In genomic region chr7:134645478-134645877, GRCh38 we compare ENCODE assay signal across 10 cellular contexts. TPM values are rescaled to one million over a fixed set of nuclear protein-coding genes. Genes with fewer than 3 reads are reported as not detected.
A peak's percentile ranks its signal among the peaks of the same experiment; 100 is the strongest.
DNase-seq lines count a peak whose midpoint lies in the region; ATAC-seq and TF ChIP-seq lines count a peak whose summit lies in the region.
"Had no signal": no experiment of that assay in that cellular context is flagged by ENCODE, and none has a peak within 500 bp of the region (broad histone marks: within the 10 kb centered on the region; RNA-seq: fewer than 3 reads in every experiment).

No MANE protein-coding gene starts in this region.

- H3K27me3 ChIP-seq in DOHH2 (ENCODE audit: control insufficient read depth, low read length): no peaks in the 10 kb centered on the region
- H3K27me3 ChIP-seq in SJCRH30: 0 out of 2 replicates have a peak, but pooled peaks cover 4% of the 10 kb centered on the region
- no peaks in the 10 kb centered on the region for H3K27me3 ChIP-seq in gastrocnemius medialis

- DNase-seq in SJCRH30: peak; percentile 28 to 42
- DNase-seq in foreskin fibroblast: no peak
- no peak for DNase-seq in gastrocnemius medialis
- DNase-seq in G401 (ENCODE audit: low spot score): no peak
- no peak for DNase-seq in NCI-H1436 (lab: John Stamatoyannopoulos, UW)
- no peak for DNase-seq in activated effector memory CD4-positive, alpha-beta T cell treated with Interleukin-2 at 50 U/mL for 16 hours
- DNase-seq: activated CD8-positive, alpha-beta memory T cell treated with anti-CD3 and anti-CD28 coated beads, Interleukin-2, amount 10 ng/mL, durations not matched to agents 7 days and 5 days; posterior cingulate gyrus had no signal

- H3K9me3 ChIP-seq in DOHH2 (ENCODE audit: control insufficient read depth, insufficient read depth, low read length) (no peaks in the 10 kb centered on the region), SJCRH30 (replicated peaks) (no peaks in the 10 kb centered on the region), gastrocnemius medialis (no peaks in the 10 kb centered on the region)

- ATAC-seq in gastrocnemius medialis: no peak
- ATAC-seq in GM18907 (IDR thresholded peaks at IDR 0.05; ENCODE audit: unreplicated experiment): no peak
- ATAC-seq: activated CD8-positive, alpha-beta memory T cell treated with anti-CD3 and anti-CD28 coated beads, Interleukin-2, amount 10 ng/mL, durations not matched to agents 7 days and 5 days had no signal

- peak overlapping the region; percentile 82 for H3K4me2 ChIP-seq in DOHH2 (ENCODE audit: low read length)

- TF ChIP-seq POLR2A in gastrocnemius medialis (IDR thresholded peaks at IDR 0.05): no peak

- TF ChIP-seq CTCF in DOHH2 (IDR thresholded peaks at IDR 0.05; ENCODE audit: low read depth, low read length, poor library complexity, severe bottlenecking) (no peak), foreskin fibroblast (IDR thresholded peaks at IDR 0.05; ENCODE audit: low read depth, low read length) (no peak), gastrocnemius medialis (IDR thresholded peaks at IDR 0.05 in 4 of 5, conservative IDR thresholded peaks at IDR 0.05 in 1 of 5) (no peak)

- no peaks in the 10 kb centered on the region for H3K9me2 ChIP-seq in DOHH2 (replicated peaks; ENCODE audit: control insufficient read depth, low read length)

- H3K4me3 ChIP-seq in DOHH2 (ENCODE audit: low read length) (peak overlapping the region; percentile 76), SJCRH30 (peak overlapping the region; percentile 67), foreskin fibroblast (ENCODE audit: low read depth in 1 of 2, low read length in 2 of 2) (peak overlapping the region; percentile 71 to 77), gastrocnemius medialis (peak overlapping the region; percentile 60 to 85 (median 72))

- no peaks in the 10 kb centered on the region for H4K20me1 ChIP-seq in DOHH2 (ENCODE audit: control insufficient read depth, insufficient read depth, low read depth, low read length)

- intact Hi-C loops in gastrocnemius medialis (cut with DNase I; ENCODE audit: low total_unique reads): loop anchor here (5.0 to 10.0 kb wide), 2 partner anchors 98 to 909 kb away; partner anchors contain the start of genes AKR1B15 and NUP205

- H3K4me1 ChIP-seq in DOHH2 (ENCODE audit: control insufficient read depth, low read length): peaks cover 43% of the 10 kb centered on the region
- peaks cover 6% of the 10 kb centered on the region for H3K4me1 ChIP-seq in SJCRH30
- H3K4me1 ChIP-seq in gastrocnemius medialis: peaks cover 17 to 20% of the 10 kb centered on the region in 2 donors

- peaks cover 20% of the 10 kb centered on the region for H3F3A ChIP-seq in DOHH2 (ENCODE audit: control insufficient read depth, insufficient read depth)

- H3K36me3 ChIP-seq in DOHH2 (ENCODE audit: control insufficient read depth, low read length) (peaks cover 4% of the 10 kb centered on the region; the same call in 1 of the 2 replicates), SJCRH30 (no peaks in the 10 kb centered on the region), gastrocnemius medialis (no peaks in the 10 kb centered on the region)

- in situ Hi-C loops in gastrocnemius medialis (cut with MboI; ENCODE audit: low sequenced_read_pairs in 4 of 4) (no loop called here), G401 (cut with HindIII; ENCODE audit: low sequenced_read_pairs) (no loop called here)

- H3K27ac ChIP-seq in DOHH2 (ENCODE audit: low read depth, low read length) (no peak overlapping the region), SJCRH30 (no peak overlapping the region; the same call in 1 of the 2 replicates), gastrocnemius medialis (peak overlapping the region; percentile 76 to 89 (median 85))

- peaks cover 25% of the 10 kb centered on the region for H3K79me2 ChIP-seq in DOHH2 (ENCODE audit: control insufficient read depth, low read length)

RNA-seq across cellular contexts. Expression of gene BPGM, which starts 1.2 kb away (rescaled TPM):
- total RNA-seq in SJCRH30 (2014; rRNA removed; shearing (Covaris generic)): 18.8 and 20.6 TPM in 2 replicates
- total RNA-seq in gastrocnemius medialis: 10 to 100 TPM; 11.3 to 24.5 (median 13.6) TPM
- total RNA-seq in G401 (2014; rRNA removed; shearing (Covaris generic)): 4.9 and 10.8 TPM in 2 replicates

Comparison
In these comparisons a context has a peak if more than half of its experiments do, and no peak if none do; other contexts are left out.
1. H3K27ac ChIP-seq: peak in gastrocnemius medialis (4 of 4); none in DOHH2 (single experiment) and SJCRH30 (single experiment).
2. DNase-seq: peak in SJCRH30 (2 of 2); none in foreskin fibroblast (0 of 2), gastrocnemius medialis (0 of 2), G401 (single experiment), NCI-H1436 (single experiment) and activated effector memory CD4-positive, alpha-beta T cell treated with Interleukin-2 at 50 U/mL for 16 hours (single experiment).
3. Peak in every context shown above with its lines, with median percentiles within 50 percentile points of each other: H3K4me3 ChIP-seq.